11 cellular contexts compared by ENCODE assay signal in the genomic region with DNA sequence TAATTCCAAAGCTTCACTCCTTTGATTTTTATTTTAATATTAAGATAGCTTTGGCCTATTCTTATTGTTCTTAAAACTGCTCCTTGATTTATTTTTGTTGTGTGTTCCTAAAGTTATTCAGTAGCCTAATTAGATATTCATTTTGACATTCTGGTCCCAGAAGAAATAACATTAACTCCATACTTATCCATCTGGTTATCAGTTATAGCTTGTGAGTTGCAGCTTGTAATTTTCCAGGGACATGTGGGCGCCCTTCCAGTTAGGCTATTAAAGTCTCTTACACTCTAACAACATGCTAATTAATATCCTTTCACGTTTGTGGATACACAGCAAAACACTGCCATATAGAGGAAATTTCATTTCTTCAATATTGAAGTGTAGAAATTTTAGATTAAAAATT.
A peak's percentile ranks its signal among the peaks of the same experiment; 100 is the strongest.
DNase-seq lines count a peak whose midpoint lies in the region; TF ChIP-seq lines count a peak whose summit lies in the region.
"Had no signal": no experiment of that assay in that cellular context is flagged by ENCODE, and none has a peak within 500 bp of the region (broad histone marks: within the 10 kb centered on the region; RNA-seq: fewer than 3 reads in every experiment).

No MANE protein-coding gene starts in this region.

- TF ChIP-seq CTCF in ovary (IDR thresholded peaks at IDR 0.05) (no peak), tibial nerve (IDR thresholded peaks at IDR 0.05) (no peak)

- TF ChIP-seq EP300 in ovary (IDR thresholded peaks at IDR 0.05) (no peak), tibial nerve (IDR thresholded peaks at IDR 0.05) (no peak)

- no peak overlapping the region for H3K27ac ChIP-seq in ovary
- H3K27ac ChIP-seq in tibial nerve: no peak overlapping the region

- H3K4me1 ChIP-seq in neuron (ENCODE audit: insufficient read depth, low read length): peaks cover 47% of the 10 kb centered on the region
- no peaks in the 10 kb centered on the region for H3K4me1 ChIP-seq in ovary (ENCODE audit: insufficient read depth)
- no peaks in the 10 kb centered on the region for H3K4me1 ChIP-seq in tibial nerve

- 58 to 69% (median 64%) methylated on average over 2 of the region's 2 CpGs for WGBS in ovary, 3 donors
- 54 to 60% methylated on average over 2 of the region's 2 CpGs for WGBS in tibial nerve, 2 donors

- H3K27me3 ChIP-seq in neuron (ENCODE audit: insufficient read depth, low read length) (no peaks in the 10 kb centered on the region), ovary (no peaks in the 10 kb centered on the region), tibial nerve (no peaks in the 10 kb centered on the region)

- no peak overlapping the region for H2AFZ ChIP-seq in neuron (ENCODE audit: low read depth, low read length)

- peak; percentile 39 for DNase-seq in DMS 273 treated with DMSO at 0.1 percent for 48 hours (lab: John Stamatoyannopoulos, UW)
- DNase-seq in NCI-H1105 treated with DMSO at 0.1 percent for 48 hours (lab: John Stamatoyannopoulos, UW): peak; percentile 91
- peak; percentile 9 for DNase-seq in SK-N-DZ (ENCODE audit: low spot score)
- DNase-seq in ovary: no peak
- DNase-seq in tibial nerve (ENCODE audit: low spot score in 2 of 2): no peak
- DNase-seq in HPDE6-E6E7 (ENCODE audit: extremely low spot score): no peak
- DNase-seq: CD4-positive, alpha-beta T cell; DMS79; NCI-H146; Right ventricle myocardium superior had no signal

- peak overlapping the region; percentile 24 for H3K4me3 ChIP-seq in neuron (ENCODE audit: low read length)
- H3K4me3 ChIP-seq in ovary: no peak overlapping the region
- H3K4me3 ChIP-seq in tibial nerve: no peak overlapping the region

- intact Hi-C loops in ovary (cut with DNase I): no loop called here

- TF ChIP-seq POLR2A in ovary (IDR thresholded peaks at IDR 0.05): no peak
- no peak for TF ChIP-seq POLR2A in tibial nerve (IDR thresholded peaks at IDR 0.05)

- H3K36me3 ChIP-seq in neuron (ENCODE audit: insufficient read depth, low read length) (no peaks in the 10 kb centered on the region), ovary (no peaks in the 10 kb centered on the region), tibial nerve (no peaks in the 10 kb centered on the region)

- H3K9me3 ChIP-seq in neuron (ENCODE audit: low read length) (peaks cover 2% of the 10 kb centered on the region), ovary (no peaks in the 10 kb centered on the region), tibial nerve (no peaks in the 10 kb centered on the region)

Comparison
In these comparisons a context has a peak if more than half of its experiments do, and no peak if none do; other contexts are left out.
1. DNase-seq: peak in DMS 273 treated with DMSO at 0.1 percent for 48 hours (single experiment), NCI-H1105 treated with DMSO at 0.1 percent for 48 hours (single experiment) and SK-N-DZ (single experiment); none in ovary (0 of 5), tibial nerve (0 of 2) and HPDE6-E6E7 (single experiment).